Comparison of ENCODE assay signal across 21 cellular contexts in genomic region chr1:112711672-112712071, GRCh38. TPM values are rescaled to one million over a fixed set of nuclear protein-coding genes. Genes with fewer than 3 reads are reported as not detected.
"Had no signal": no experiment of that assay in that cellular context is flagged by ENCODE, and none has a peak within 500 bp of the region (broad histone marks: within the 10 kb centered on the region; RNA-seq: fewer than 3 reads in every experiment).

No MANE protein-coding gene starts in this region.

- DNase-seq: activated CD4-positive, alpha-beta memory T cell treated with anti-CD3 and anti-CD28 coated beads, Interleukin-2, amount 10 ng/mL, durations not matched to agents 7 days and 5 days; activated CD4-positive, alpha-beta T cell treated with anti-CD3 and anti-CD28 coated beads for 1 hour; activated CD4-positive, alpha-beta T cell treated with anti-CD3 and anti-CD28 coated beads, Interleukin-2, amount 10 ng/mL, durations not matched to agents 7 days and 5 days; activated CD8-positive, alpha-beta memory T cell treated with anti-CD3 and anti-CD28 coated beads, Interleukin-2, amount 50 U/mL, for 48 hours; activated gamma-delta T cell treated with Interleukin-2 at 50 U/mL for 16 hours; activated T-cell treated with anti-CD3 and anti-CD28 coated beads, Interleukin-2, amount 50 U/mL, for 24 hours; foreskin keratinocyte; heart left ventricle; left ventricle myocardium inferior; right cardiac atrium; stimulated activated CD4-positive, alpha-beta T cell treated with anti-CD3 and anti-CD28 coated beads, Interleukin-2, amount 100 ng/mL, for 48 hours; stimulated activated naive CD8-positive, alpha-beta T cell treated with anti-CD3 and anti-CD28 coated beads, Interleukin-15, Interleukin-2, amounts not matched to agents 100 U/mL and 50 U/mL, for 24 hours; T-helper 17 cell; T1000; testis; trophoblast cell; uterus had no signal

- H3K9me3 Mint-ChIP-seq: activated CD4-positive, alpha-beta memory T cell treated with anti-CD3 and anti-CD28 coated beads, Interleukin-2, amount 10 ng/mL, durations not matched to agents 7 days and 5 days; activated CD4-positive, alpha-beta T cell treated with anti-CD3 and anti-CD28 coated beads, Interleukin-2, amount 10 ng/mL, durations not matched to agents 7 days and 5 days; activated naive CD4-positive, alpha-beta T cell treated with anti-CD3 and anti-CD28 coated beads, Interleukin-2, amount 50 U/mL, for 72 hours; activated T-cell treated with anti-CD3 and anti-CD28 coated beads, Interleukin-2, amount 50 U/mL, for 24 hours; nephron had no signal

- H3K9ac ChIP-seq: parathyroid adenoma had no signal

- H3K9me3 ChIP-seq: esophagus muscularis mucosa, heart left ventricle, left ventricle myocardium inferior, testis, uterus had no signal

- H3K36me3 ChIP-seq: left ventricle myocardium inferior, uterus had no signal

- H3K4me3 ChIP-seq: esophagus muscularis mucosa, heart left ventricle, left ventricle myocardium inferior, testis, uterus had no signal

- H3K4me3 Mint-ChIP-seq: activated CD4-positive, alpha-beta memory T cell treated with anti-CD3 and anti-CD28 coated beads, Interleukin-2, amount 10 ng/mL, durations not matched to agents 7 days and 5 days; activated CD4-positive, alpha-beta T cell treated with anti-CD3 and anti-CD28 coated beads, Interleukin-2, amount 10 ng/mL, durations not matched to agents 7 days and 5 days; activated T-cell treated with anti-CD3 and anti-CD28 coated beads, Interleukin-2, amount 50 U/mL, for 24 hours; nephron; T-helper 17 cell had no signal

- H3K27ac ChIP-seq: esophagus muscularis mucosa, foreskin keratinocyte, heart left ventricle, left ventricle myocardium inferior, parathyroid adenoma, testis, uterus had no signal

- H3K36me3 Mint-ChIP-seq: activated naive CD4-positive, alpha-beta T cell treated with anti-CD3 and anti-CD28 coated beads, Interleukin-2, amount 50 U/mL, for 72 hours had no signal

- H3K27me3 ChIP-seq: esophagus muscularis mucosa, foreskin keratinocyte, heart left ventricle, testis, uterus had no signal

- H2AFZ ChIP-seq: parathyroid adenoma had no signal

- H3K27ac Mint-ChIP-seq: activated CD4-positive, alpha-beta memory T cell treated with anti-CD3 and anti-CD28 coated beads, Interleukin-2, amount 10 ng/mL, durations not matched to agents 7 days and 5 days; activated CD4-positive, alpha-beta T cell treated with anti-CD3 and anti-CD28 coated beads, Interleukin-2, amount 10 ng/mL, durations not matched to agents 7 days and 5 days; activated naive CD4-positive, alpha-beta T cell treated with anti-CD3 and anti-CD28 coated beads, Interleukin-2, amount 50 U/mL, for 72 hours; activated T-cell treated with anti-CD3 and anti-CD28 coated beads, Interleukin-2, amount 50 U/mL, for 24 hours; nephron; T-helper 17 cell had no signal

RNA-seq across cellular contexts. Expression of gene PPM1J, which starts 3.5 kb away (rescaled TPM):
- total RNA-seq: activated CD4-positive, alpha-beta memory T cell treated with anti-CD3 and anti-CD28 coated beads, Interleukin-2, amount 10 ng/mL, durations not matched to agents 7 days and 5 days; activated CD4-positive, alpha-beta T cell treated with anti-CD3 and anti-CD28 coated beads, Interleukin-2, amount 10 ng/mL, durations not matched to agents 7 days and 5 days had no signal
